ENCODE assay signal across 15 cellular contexts in genomic region chr12:31790759-31791158, GRCh38.
"Had no signal": no experiment of that assay in that cellular context is flagged by ENCODE, and none has a peak within 500 bp of the region (broad histone marks: within the 10 kb centered on the region; RNA-seq: fewer than 3 reads in every experiment).

No MANE protein-coding gene starts in this region.

- H3K9me3 ChIP-seq: body of pancreas, ovary, SJSA1, stomach had no signal

- DNase-seq: activated CD4-positive, alpha-beta T cell treated with anti-CD3 and anti-CD28 coated beads, Interleukin-2, amount 50 U/mL, for 48 hours; activated CD4-positive, CD25-positive, alpha-beta regulatory T cell treated with anti-CD3 and anti-CD28 coated beads, Interleukin-2, amount 50 U/mL, for 72 hours; activated CD8-positive, alpha-beta memory T cell treated with anti-CD3 and anti-CD28 coated beads, Interleukin-2, amount 50 U/mL, for 4 hours; activated naive CD4-positive, alpha-beta T cell; amygdala; body of pancreas; central memory CD4-positive, alpha-beta T cell; effector memory CD4-positive, alpha-beta T cell; foreskin keratinocyte; ovary; stomach; SW 1271 had no signal

- H3K4me3 Mint-ChIP-seq: dendritic cell treated with granulocyte-macrophage colony-stimulating factor and Interleukin-4, amounts not matched to agents 40 ng/mL and 50 ng/mL, for 4 days had no signal

- H3K27ac Mint-ChIP-seq: dendritic cell treated with granulocyte-macrophage colony-stimulating factor and Interleukin-4, amounts not matched to agents 40 ng/mL and 50 ng/mL, for 4 days had no signal

- H3K27me3 ChIP-seq: body of pancreas, foreskin keratinocyte, ovary, SJSA1, stomach had no signal

- H3K27ac ChIP-seq: body of pancreas, foreskin keratinocyte, ovary, SJSA1, stomach had no signal

- H3K36me3 ChIP-seq: ovary, SJSA1, stomach had no signal

- ATAC-seq: body of pancreas, foreskin keratinocyte, sciatic nerve had no signal

- H3K9me3 Mint-ChIP-seq: dendritic cell treated with granulocyte-macrophage colony-stimulating factor and Interleukin-4, amounts not matched to agents 40 ng/mL and 50 ng/mL, for 4 days had no signal

- H3K4me3 ChIP-seq: body of pancreas, ovary, SJSA1, stomach had no signal

- H3K4me1 ChIP-seq: body of pancreas, foreskin keratinocyte, SJSA1, stomach had no signal
